In the genomic region with DNA sequence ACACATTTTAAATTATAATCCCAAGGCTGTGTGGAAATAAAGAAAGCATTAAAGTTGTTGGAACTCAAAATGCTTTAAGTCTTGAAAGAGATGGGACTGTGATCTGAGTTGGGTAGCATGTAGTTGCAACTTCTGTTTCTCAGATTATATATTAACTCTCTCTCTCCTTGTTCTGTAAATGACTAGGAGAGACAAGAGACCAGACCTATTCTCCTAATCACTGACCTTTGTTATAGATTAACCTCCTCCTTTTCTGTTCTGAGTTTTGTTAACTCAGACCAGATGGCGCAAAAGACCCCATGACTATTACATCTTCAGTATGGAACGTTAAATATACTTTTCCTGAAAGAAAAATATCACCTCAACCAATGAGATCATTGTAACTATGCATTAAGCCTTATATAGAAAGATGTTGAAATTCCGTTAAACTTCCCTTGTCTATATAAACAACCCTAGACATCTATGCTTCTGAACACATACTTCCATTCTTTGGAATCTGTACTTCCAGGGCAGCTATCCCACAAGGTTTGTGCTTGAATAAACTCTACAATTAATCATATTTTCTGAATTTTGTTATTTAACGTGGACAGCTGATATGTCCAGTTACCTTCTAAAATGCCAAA, we compare ENCODE assay signal across 12 cellular contexts.
DNase-seq lines count a peak whose midpoint lies in the region; ATAC-seq and TF ChIP-seq lines count a peak whose summit lies in the region.
"Had no signal": no experiment of that assay in that cellular context is flagged by ENCODE, and none has a peak within 500 bp of the region (broad histone marks: within the 10 kb centered on the region; RNA-seq: fewer than 3 reads in every experiment).

No MANE protein-coding gene starts in this region.

- no peaks in the 10 kb centered on the region for H3K27me3 ChIP-seq in GM23248 (replicated peaks; ENCODE audit: insufficient read depth)

- H4K20me1 ChIP-seq in GM23248 (ENCODE audit: insufficient read depth) = no peaks in the 10 kb centered on the region

- no peaks in the 10 kb centered on the region for H3K4me1 ChIP-seq in GM23248 (ENCODE audit: insufficient read depth)

- no peak overlapping the region for H3K27ac ChIP-seq in GM23248

- no peaks in the 10 kb centered on the region for H3K9me2 ChIP-seq in GM23248 (ENCODE audit: insufficient read depth)

- TF ChIP-seq CTCF in fibroblast of villous mesenchyme (IDR thresholded peaks at IDR 0.05; ENCODE audit: insufficient read depth, low read depth, low read length) = no peak

- 9 to 15% methylated on average over 4 of the region's 4 CpGs for WGBS in GM23248 (ENCODE audit: low coverage in 1 of 2, low lambda C conversion rate in 2 of 2, missing lambda C conversion rate in 2 of 2), 2 experiments

- H3K4me2 ChIP-seq in GM23248 (ENCODE audit: unreplicated experiment) = no peak overlapping the region

- no peak overlapping the region for H2AFZ ChIP-seq in GM23248

- H3K9me3 ChIP-seq in GM23248 (ENCODE audit: low read depth) = no peaks in the 10 kb centered on the region

- ATAC-seq in GM18502 (IDR thresholded peaks at IDR 0.05; ENCODE audit: poor library complexity, unreplicated experiment) (peak; percentile 75), GM21390 (IDR thresholded peaks at IDR 0.05; ENCODE audit: unreplicated experiment) (peak; percentile 86), HG03108 (IDR thresholded peaks at IDR 0.05; ENCODE audit: unreplicated experiment) (peak; percentile 98)
- ATAC-seq: stimulated activated naive B cell treated with anti-CD40 and anti-IgM and Interleukin-4, amounts not matched to agents 10 μg/mL and 1 μg/mL and 100 μg/mL, for 72 hours had no signal

- H3K4me3 ChIP-seq in fibroblast of villous mesenchyme (ENCODE audit: low read depth, low read length) = no peak overlapping the region
- H3K4me3 ChIP-seq in GM23248 = no peak overlapping the region

- DNase-seq in fibroblast of villous mesenchyme (ENCODE audit: low read depth) (peak; percentile 59), GM23248 (no peak), NCI-H1436 (lab: John Stamatoyannopoulos, UW) (no peak), amygdala (lab: John Stamatoyannopoulos, UW) (no peak), NCI-H187 treated with DMSO at 0.1 percent for 48 hours (lab: John Stamatoyannopoulos, UW) (no peak)
- DNase-seq: MV-4-11; NK-92 treated with Interleukin-12 subunit alpha and Interleukin-12 subunit beta, amount 100 ng/mL, for 24 hours; stimulated activated naive B cell treated with anti-CD40 and anti-IgM and Interleukin-4, amounts not matched to agents 10 μg/mL and 1 μg/mL and 100 μg/mL, for 72 hours; T-helper 1 cell had no signal

- H3K36me3 ChIP-seq in GM23248 (ENCODE audit: low read depth) = no peaks in the 10 kb centered on the region

- H3F3A ChIP-seq in GM23248 (ENCODE audit: insufficient read depth) = no peaks in the 10 kb centered on the region

- H3K9ac ChIP-seq in GM23248 = no peak overlapping the region

- in situ Hi-C loops in GM23248 (cut with MboI) = no loop called here

- H3K79me2 ChIP-seq in GM23248 (ENCODE audit: insufficient read depth) = no peaks in the 10 kb centered on the region
